8 cellular contexts compared by ENCODE assay signal in genomic region chr3:58173670-58174472, GRCh38. TPM values are rescaled to one million over a fixed set of nuclear protein-coding genes. Genes with fewer than 3 reads are reported as not detected.
DNase-seq lines count a peak whose midpoint lies in the region; ATAC-seq, FAIRE-seq and TF ChIP-seq lines count a peak whose summit lies in the region.

No MANE protein-coding gene starts in this region.

- H3K27ac ChIP-seq in endothelial cell of umbilical vein (ENCODE audit: insufficient read depth, low read depth, low read length): peak overlapping the region; percentile 13
- H3K27ac ChIP-seq in osteoblast (ENCODE audit: low read depth, low read length): no peak overlapping the region

- no TSS peak for BruUV-seq in endothelial cell of umbilical vein (replicated peaks; lab: Mats Ljungman, UMichigan)

- dilution Hi-C loops in endothelial cell of umbilical vein (cut with MboI; ENCODE audit: extremely low pct_ligation_motif_present, low sequenced_read_pairs): no loop called here

- H3K4me1 ChIP-seq in endothelial cell of umbilical vein (ENCODE audit: control insufficient read depth, extremely low read depth, insufficient read depth, low read length): peaks cover 39% of the 10 kb centered on the region
- peaks cover 15% of the 10 kb centered on the region for H3K4me1 ChIP-seq in osteoblast (ENCODE audit: insufficient read depth, low read length)

- no peaks in the 10 kb centered on the region for H3K9me3 ChIP-seq in endothelial cell of umbilical vein (replicated peaks; ENCODE audit: control insufficient read depth, insufficient read depth, low read length)
- H3K9me3 ChIP-seq in osteoblast (ENCODE audit: low read depth, low read length): no peaks in the 10 kb centered on the region

- no peaks in the 10 kb centered on the region for H3K79me2 ChIP-seq in endothelial cell of umbilical vein (ENCODE audit: control insufficient read depth, insufficient read depth, low read length)
- no peaks in the 10 kb centered on the region for H3K79me2 ChIP-seq in osteoblast (ENCODE audit: insufficient read depth, low read length)

- DNase-seq in DMS53 treated with DMSO at 0.1 percent for 48 hours (lab: John Stamatoyannopoulos, UW; ENCODE audit: unreplicated experiment) (peak; percentile 34), HUDEP-2 (lab: John Stamatoyannopoulos, UW; ENCODE audit: unreplicated experiment in 76 of 76) (peak in 59 of 76 experiments; percentile 2 to 71 (median 42)), SHP77 treated with DMSO at 0.1 percent for 48 hours (lab: John Stamatoyannopoulos, UW) (peak; percentile 71), endothelial cell of umbilical vein (ENCODE audit: low read depth, low spot score) (peak; percentile 60), osteoblast (ENCODE audit: insufficient read length, low spot score, missing footprints) (peak; percentile 59), urothelium cell line (ENCODE audit: low spot score) (no peak), NCI-H2227 treated with DMSO at 0.1 percent for 48 hours (lab: John Stamatoyannopoulos, UW) (no peak)

- intact Hi-C loops in endothelial cell of umbilical vein (cut with micrococcal nuclease): no loop called here

- FAIRE-seq in endothelial cell of umbilical vein (lab: Jason Lieb, UNC): peak; percentile 70
- FAIRE-seq in urothelium cell line (lab: Jason Lieb, UNC): no peak

- H3K9ac ChIP-seq in endothelial cell of umbilical vein (replicated peaks; ENCODE audit: extremely low read depth, insufficient read depth, low read length): no peak overlapping the region

- H3K27me3 ChIP-seq in endothelial cell of umbilical vein (ENCODE audit: control insufficient read depth in 2 of 2, insufficient read depth in 2 of 2, low read length in 2 of 2): no peaks in the 10 kb centered on the region
- no peaks in the 10 kb centered on the region for H3K27me3 ChIP-seq in osteoblast (ENCODE audit: insufficient read depth, low read length)

- CTCF ChIA-PET in endothelial cell of umbilical vein (lab: Charles Lee): interaction anchor here (0.7 to 2.0 kb wide), 5 partner anchors 8 to 218 kb away, joined by 3 to 6 read pairs (median 4); no protein-coding TSS in a partner anchor

- H4K20me1 ChIP-seq in endothelial cell of umbilical vein (replicated peaks; ENCODE audit: control insufficient read depth, extremely low read depth, insufficient read depth, low read length): no peaks in the 10 kb centered on the region
- H4K20me1 ChIP-seq in osteoblast (ENCODE audit: insufficient read depth, low read length): peaks cover 6% of the 10 kb centered on the region

- ATAC-seq in GM21360 (IDR thresholded peaks at IDR 0.05; ENCODE audit: unreplicated experiment): no peak

- POLR2A ChIA-PET in endothelial cell of umbilical vein (lab: Charles Lee): no interaction called here

- no peak overlapping the region for H3K4me3 ChIP-seq in endothelial cell of umbilical vein (replicated peaks in 1 of 3; ENCODE audit: insufficient read depth in 1 of 3, low read depth in 1 of 3, low read length in 3 of 3)
- no peak overlapping the region for H3K4me3 ChIP-seq in osteoblast (ENCODE audit: insufficient read depth, low read length)

- TF ChIP-seq POLR2A in endothelial cell of umbilical vein (IDR thresholded peaks at IDR 0.05; ENCODE audit: low read depth, low read length): peak; percentile 18

- H3K9me1 ChIP-seq in endothelial cell of umbilical vein (replicated peaks; ENCODE audit: control insufficient read depth, extremely low read depth, insufficient read depth, low read length): no peaks in the 10 kb centered on the region

- TF ChIP-seq CTCF in endothelial cell of umbilical vein (IDR thresholded peaks at IDR 0.05; ENCODE audit: extremely low read depth in 1 of 2, insufficient read depth in 1 of 2, low read depth in 1 of 2, low read length in 2 of 2): peak; percentile 23 to 47
- no peak for TF ChIP-seq CTCF in osteoblast (IDR thresholded peaks at IDR 0.05; ENCODE audit: extremely low read depth, low read depth, low read length)

- H3K4me2 ChIP-seq in endothelial cell of umbilical vein (ENCODE audit: insufficient read depth, low read length): no peak overlapping the region
- no peak overlapping the region for H3K4me2 ChIP-seq in osteoblast (ENCODE audit: insufficient read depth, low read length)

- no peak overlapping the region for H2AFZ ChIP-seq in endothelial cell of umbilical vein (ENCODE audit: low read depth, low read length)
- H2AFZ ChIP-seq in osteoblast (ENCODE audit: low read length): no peak overlapping the region

- H3K36me3 ChIP-seq in endothelial cell of umbilical vein (ENCODE audit: control insufficient read depth in 2 of 2, extremely low read depth in 1 of 2, insufficient read depth in 2 of 2, low read length in 2 of 2) (peaks cover 15 to 23% of the 10 kb centered on the region in 2 experiments), osteoblast (ENCODE audit: insufficient read depth, low read length) (peaks cover 32% of the 10 kb centered on the region)

TF ChIP-seq in endothelial cell of umbilical vein, 7 proteins besides CTCF, POLR2A, EP300 and RAD21:
- TF ChIP-seq POLR2AphosphoS5 (IDR thresholded peaks at IDR 0.05; ENCODE audit: insufficient read depth, low read depth, low read length) (peak; percentile 52), GATA2 (IDR thresholded peaks at IDR 0.05; ENCODE audit: insufficient read depth, insufficient read length, low read depth, low read length) (no peak)

RNA-seq across cellular contexts. Expression of gene DNASE1L3, which starts 36.9 kb away (rescaled TPM):
- 0.95 and 0.99 TPM in 2 replicates for total RNA-seq in endothelial cell of umbilical vein
- polyA plus RNA-seq in endothelial cell of umbilical vein: 1.2 and 1.3 TPM in 2 replicates
- polyA plus RNA-seq in endothelial cell of umbilical vein (2011; cell fraction: cytosol; rRNA removed): 1.1 TPM in 2 replicates
- polyA plus RNA-seq in endothelial cell of umbilical vein (2011; cell fraction: nucleus; rRNA removed): 0.63 and 0.97 TPM in 2 replicates
- polyA plus RNA-seq in endothelial cell of umbilical vein (2012): 0.22 and 0.46 TPM in 2 replicates
- not detected in 2 replicates for polyA minus RNA-seq in endothelial cell of umbilical vein
- polyA minus RNA-seq in endothelial cell of umbilical vein (2011; cell fraction: cytosol; rRNA and poly(A)+ RNA removed): not detected
- polyA minus RNA-seq in endothelial cell of umbilical vein (2011; cell fraction: nucleus; rRNA and poly(A)+ RNA removed): 0.24 TPM in 1 of 2 replicates, not detected in the other
- total RNA-seq in osteoblast: not detected in 2 replicates

Comparison
In these comparisons a context has a peak if more than half of its experiments do, and no peak if none do; other contexts are left out.
1. DNase-seq: peak in DMS53 treated with DMSO at 0.1 percent for 48 hours (single experiment), HUDEP-2 (59 of 76), SHP77 treated with DMSO at 0.1 percent for 48 hours (single experiment), endothelial cell of umbilical vein (single experiment) and osteoblast (single experiment); none in urothelium cell line (single experiment) and NCI-H2227 treated with DMSO at 0.1 percent for 48 hours (single experiment).